Comparison of ENCODE assay signal across 12 cellular contexts in genomic region chr5:168422431-168422830, GRCh38.
A peak's percentile ranks its signal among the peaks of the same experiment; 100 is the strongest.
DNase-seq lines count a peak whose midpoint lies in the region; TF ChIP-seq lines count a peak whose summit lies in the region.
"Had no signal": no experiment of that assay in that cellular context is flagged by ENCODE, and none has a peak within 500 bp of the region (broad histone marks: within the 10 kb centered on the region; RNA-seq: fewer than 3 reads in every experiment).

No MANE protein-coding gene starts in this region.

- in situ Hi-C loops in SK-MEL-5 (cut with HindIII; ENCODE audit: low pct_unique_long_range_greater_than_20kb, low sequenced_read_pairs), result no loop called here

- H3K4me3 Mint-ChIP-seq in type B pancreatic cell, result no peak overlapping the region

- no peak overlapping the region for H3K4me3 ChIP-seq in fibroblast of pulmonary artery (replicated peaks; ENCODE audit: low read depth, low read length)
- H3K4me3 ChIP-seq: thyroid gland had no signal

- DNase-seq in NCI-H510A treated with DMSO at 0.1 percent for 48 hours (lab: John Stamatoyannopoulos, UW) (peak; percentile 3), NCI-H510A (lab: John Stamatoyannopoulos, UW) (no peak), SK-MEL-5 (ENCODE audit: low read depth, low spot score) (peak; percentile 48), fibroblast of pulmonary artery (ENCODE audit: low read depth) (no peak), type B pancreatic cell (ENCODE audit: extremely low spot score, unreplicated experiment) (no peak), cerebellar nuclear complex (lab: John Stamatoyannopoulos, UW) (no peak), activated gamma-delta T cell (lab: John Stamatoyannopoulos, UW) (no peak)
- DNase-seq in effector CD4-positive, alpha-beta T cell, result no peak
- DNase-seq: activated CD8-positive, alpha-beta memory T cell treated with anti-CD3 and anti-CD28 coated beads, Interleukin-2, amount 50 U/mL, for 48 hours; amniotic stem cell; NCI-H1436 treated with DMSO at 0.1 percent for 48 hours; thyroid gland had no signal

- H3K4me1 Mint-ChIP-seq in type B pancreatic cell (ENCODE audit: unreplicated experiment), result no peaks in the 10 kb centered on the region

- no peaks in the 10 kb centered on the region for H3K27me3 Mint-ChIP-seq in type B pancreatic cell

- TF ChIP-seq CTCF in fibroblast of pulmonary artery (IDR thresholded peaks at IDR 0.05; ENCODE audit: low read length, missing control alignments) (peak; percentile 20), type B pancreatic cell (conservative IDR thresholded peaks at IDR 0.05) (peak; percentile 33)

- H3K36me3 Mint-ChIP-seq in type B pancreatic cell, result peaks cover 9% of the 10 kb centered on the region

- no peaks in the 10 kb centered on the region for H3K9me3 Mint-ChIP-seq in type B pancreatic cell

- H3K27ac Mint-ChIP-seq in type B pancreatic cell, result peak overlapping the region; percentile 62

Comparison
In these comparisons a context has a peak if more than half of its experiments do, and no peak if none do; other contexts are left out.
1. DNase-seq: peak in NCI-H510A treated with DMSO at 0.1 percent for 48 hours (single experiment) and SK-MEL-5 (single experiment); none in NCI-H510A (single experiment), fibroblast of pulmonary artery (single experiment), type B pancreatic cell (single experiment), cerebellar nuclear complex (0 of 2), effector CD4-positive, alpha-beta T cell (single experiment) and activated gamma-delta T cell (single experiment).